Comparison of ENCODE assay signal across 2 cellular contexts in the genomic region with DNA sequence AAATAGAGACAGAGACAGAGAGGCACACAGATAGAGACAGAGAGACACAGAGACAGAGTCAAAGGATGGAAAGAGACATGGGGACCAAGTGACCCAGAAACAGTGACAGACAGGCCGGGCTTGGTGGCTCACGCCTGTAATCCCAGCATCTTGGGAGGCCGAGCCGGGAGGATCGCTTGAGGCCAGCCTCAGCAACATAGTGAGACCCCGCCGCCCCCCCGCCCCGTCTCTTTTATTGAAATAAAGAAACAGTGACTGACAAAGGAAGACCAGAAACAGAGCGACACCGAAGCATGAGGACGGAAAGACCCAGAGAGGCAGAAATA.
TF ChIP-seq lines count a peak whose summit lies in the region.

No MANE protein-coding gene starts in this region.

TF ChIP-seq in K562, 482 proteins besides CTCF, POLR2A, EP300 and RAD21 (continued from another document and continues in another):
- TF ChIP-seq PPARD (CRISPR knock-in tag; IDR thresholded peaks at IDR 0.05), result no peak
- TF ChIP-seq, protein P1, sequence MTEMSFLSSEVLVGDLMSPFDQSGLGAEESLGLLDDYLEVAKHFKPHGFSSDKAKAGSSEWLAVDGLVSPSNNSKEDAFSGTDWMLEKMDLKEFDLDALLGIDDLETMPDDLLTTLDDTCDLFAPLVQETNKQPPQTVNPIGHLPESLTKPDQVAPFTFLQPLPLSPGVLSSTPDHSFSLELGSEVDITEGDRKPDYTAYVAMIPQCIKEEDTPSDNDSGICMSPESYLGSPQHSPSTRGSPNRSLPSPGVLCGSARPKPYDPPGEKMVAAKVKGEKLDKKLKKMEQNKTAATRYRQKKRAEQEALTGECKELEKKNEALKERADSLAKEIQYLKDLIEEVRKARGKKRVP (CRISPR knock-in tag; IDR thresholded peaks at IDR 0.05), result no peak
- TF ChIP-seq SMC3 (conservative IDR thresholded peaks at IDR 0.05; ENCODE audit: insufficient read depth, low read depth, low read length), result no peak
- TF ChIP-seq EZH2 (IDR thresholded peaks at IDR 0.05; ENCODE audit: borderline replicate concordance, low read depth, low read length), result no peak
- TF ChIP-seq ZNF263 (CRISPR knock-in tag; IDR thresholded peaks at IDR 0.05; ENCODE audit: borderline replicate concordance), result no peak
- TF ChIP-seq KAT7 (CRISPR knock-in tag; IDR thresholded peaks at IDR 0.05; ENCODE audit: borderline replicate concordance), result no peak
- TF ChIP-seq POU5F1 (IDR thresholded peaks at IDR 0.05; ENCODE audit: borderline replicate concordance, low read depth, low read length, partially characterized antibody), result no peak
- TF ChIP-seq, protein P2, sequence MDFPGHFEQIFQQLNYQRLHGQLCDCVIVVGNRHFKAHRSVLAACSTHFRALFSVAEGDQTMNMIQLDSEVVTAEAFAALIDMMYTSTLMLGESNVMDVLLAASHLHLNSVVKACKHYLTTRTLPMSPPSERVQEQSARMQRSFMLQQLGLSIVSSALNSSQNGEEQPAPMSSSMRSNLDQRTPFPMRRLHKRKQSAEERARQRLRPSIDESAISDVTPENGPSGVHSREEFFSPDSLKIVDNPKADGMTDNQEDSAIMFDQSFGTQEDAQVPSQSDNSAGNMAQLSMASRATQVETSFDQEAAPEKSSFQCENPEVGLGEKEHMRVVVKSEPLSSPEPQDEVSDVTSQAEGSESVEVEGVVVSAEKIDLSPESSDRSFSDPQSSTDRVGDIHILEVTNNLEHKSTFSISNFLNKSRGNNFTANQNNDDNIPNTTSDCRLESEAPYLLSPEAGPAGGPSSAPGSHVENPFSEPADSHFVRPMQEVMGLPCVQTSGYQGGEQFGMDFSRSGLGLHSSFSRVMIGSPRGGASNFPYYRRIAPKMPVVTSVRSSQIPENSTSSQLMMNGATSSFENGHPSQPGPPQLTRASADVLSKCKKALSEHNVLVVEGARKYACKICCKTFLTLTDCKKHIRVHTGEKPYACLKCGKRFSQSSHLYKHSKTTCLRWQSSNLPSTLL (IDR thresholded peaks at IDR 0.05), result no peak
- TF ChIP-seq, protein P3, sequence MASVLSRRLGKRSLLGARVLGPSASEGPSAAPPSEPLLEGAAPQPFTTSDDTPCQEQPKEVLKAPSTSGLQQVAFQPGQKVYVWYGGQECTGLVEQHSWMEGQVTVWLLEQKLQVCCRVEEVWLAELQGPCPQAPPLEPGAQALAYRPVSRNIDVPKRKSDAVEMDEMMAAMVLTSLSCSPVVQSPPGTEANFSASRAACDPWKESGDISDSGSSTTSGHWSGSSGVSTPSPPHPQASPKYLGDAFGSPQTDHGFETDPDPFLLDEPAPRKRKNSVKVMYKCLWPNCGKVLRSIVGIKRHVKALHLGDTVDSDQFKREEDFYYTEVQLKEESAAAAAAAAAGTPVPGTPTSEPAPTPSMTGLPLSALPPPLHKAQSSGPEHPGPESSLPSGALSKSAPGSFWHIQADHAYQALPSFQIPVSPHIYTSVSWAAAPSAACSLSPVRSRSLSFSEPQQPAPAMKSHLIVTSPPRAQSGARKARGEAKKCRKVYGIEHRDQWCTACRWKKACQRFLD (CRISPR knock-in tag; IDR thresholded peaks at IDR 0.05), result no peak
- TF ChIP-seq, protein P4, sequence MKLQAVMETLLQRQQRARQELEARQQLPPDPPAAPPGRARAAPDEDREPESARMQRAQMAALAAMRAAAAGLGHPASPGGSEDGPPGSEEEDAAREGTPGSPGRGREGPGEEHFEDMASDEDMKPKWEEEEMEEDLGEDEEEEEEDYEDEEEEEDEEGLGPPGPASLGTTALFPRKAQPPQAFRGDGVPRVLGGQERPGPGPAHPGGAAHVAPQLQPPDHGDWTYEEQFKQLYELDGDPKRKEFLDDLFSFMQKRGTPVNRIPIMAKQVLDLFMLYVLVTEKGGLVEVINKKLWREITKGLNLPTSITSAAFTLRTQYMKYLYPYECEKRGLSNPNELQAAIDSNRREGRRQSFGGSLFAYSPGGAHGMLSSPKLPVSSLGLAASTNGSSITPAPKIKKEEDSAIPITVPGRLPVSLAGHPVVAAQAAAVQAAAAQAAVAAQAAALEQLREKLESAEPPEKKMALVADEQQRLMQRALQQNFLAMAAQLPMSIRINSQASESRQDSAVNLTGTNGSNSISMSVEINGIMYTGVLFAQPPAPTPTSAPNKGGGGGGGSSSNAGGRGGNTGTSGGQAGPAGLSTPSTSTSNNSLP (IDR thresholded peaks at IDR 0.05; ENCODE audit: borderline replicate concordance, low read depth, low read length), result no peak
- TF ChIP-seq, protein P5, sequence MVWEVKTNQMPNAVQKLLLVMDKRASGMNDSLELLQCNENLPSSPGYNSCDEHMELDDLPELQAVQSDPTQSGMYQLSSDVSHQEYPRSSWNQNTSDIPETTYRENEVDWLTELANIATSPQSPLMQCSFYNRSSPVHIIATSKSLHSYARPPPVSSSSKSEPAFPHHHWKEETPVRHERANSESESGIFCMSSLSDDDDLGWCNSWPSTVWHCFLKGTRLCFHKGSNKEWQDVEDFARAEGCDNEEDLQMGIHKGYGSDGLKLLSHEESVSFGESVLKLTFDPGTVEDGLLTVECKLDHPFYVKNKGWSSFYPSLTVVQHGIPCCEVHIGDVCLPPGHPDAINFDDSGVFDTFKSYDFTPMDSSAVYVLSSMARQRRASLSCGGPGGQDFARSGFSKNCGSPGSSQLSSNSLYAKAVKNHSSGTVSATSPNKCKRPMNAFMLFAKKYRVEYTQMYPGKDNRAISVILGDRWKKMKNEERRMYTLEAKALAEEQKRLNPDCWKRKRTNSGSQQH (CRISPR knock-in tag; IDR thresholded peaks at IDR 0.05), result no peak
- TF ChIP-seq MTA2 (IDR thresholded peaks at IDR 0.05; ENCODE audit: low read depth), result no peak
- TF ChIP-seq ZBTB7A (IDR thresholded peaks at IDR 0.05; ENCODE audit: borderline replicate concordance, control insufficient read depth, low read depth, low read length), result peak; percentile 11; the same call in 1 of the 2 replicates
- no peak for TF ChIP-seq ZNF696 (CRISPR knock-in tag; conservative IDR thresholded peaks at IDR 0.05)
- no peak for TF ChIP-seq ZNF561 (CRISPR knock-in tag; conservative IDR thresholded peaks at IDR 0.05)
- TF ChIP-seq ZKSCAN3 (CRISPR knock-in tag; IDR thresholded peaks at IDR 0.05), result no peak
- no peak for TF ChIP-seq ZKSCAN1 (IDR thresholded peaks at IDR 0.05; ENCODE audit: low read depth, low read length)
- TF ChIP-seq KDM5B (IDR thresholded peaks at IDR 0.05; ENCODE audit: insufficient replicate concordance, low read depth, low read length), result no peak
- TF ChIP-seq, protein P6, sequence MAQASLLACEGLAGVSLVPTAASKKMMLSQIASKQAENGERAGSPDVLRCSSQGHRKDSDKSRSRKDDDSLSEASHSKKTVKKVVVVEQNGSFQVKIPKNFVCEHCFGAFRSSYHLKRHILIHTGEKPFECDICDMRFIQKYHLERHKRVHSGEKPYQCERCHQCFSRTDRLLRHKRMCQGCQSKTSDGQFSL (CRISPR knock-in tag; IDR thresholded peaks at IDR 0.05), result no peak
- TF ChIP-seq, protein P6 (tag; IDR thresholded peaks at IDR 0.05), result no peak
- TF ChIP-seq CSDE1 (IDR thresholded peaks at IDR 0.05), result 0 out of 4 replicates have a peak, but pooled peaks of 1 of the 2 experiments have one; percentile 1
- no peak for TF ChIP-seq HMGN3 (IDR thresholded peaks at IDR 0.05; ENCODE audit: borderline replicate concordance, extremely low read depth, insufficient read length, low read depth, low read length)
- TF ChIP-seq L3MBTL2 (IDR thresholded peaks at IDR 0.05), result no peak

TF ChIP-seq in HepG2, 621 proteins besides CTCF, POLR2A, EP300 and RAD21 (continued from another document):
- TF ChIP-seq, protein P7, sequence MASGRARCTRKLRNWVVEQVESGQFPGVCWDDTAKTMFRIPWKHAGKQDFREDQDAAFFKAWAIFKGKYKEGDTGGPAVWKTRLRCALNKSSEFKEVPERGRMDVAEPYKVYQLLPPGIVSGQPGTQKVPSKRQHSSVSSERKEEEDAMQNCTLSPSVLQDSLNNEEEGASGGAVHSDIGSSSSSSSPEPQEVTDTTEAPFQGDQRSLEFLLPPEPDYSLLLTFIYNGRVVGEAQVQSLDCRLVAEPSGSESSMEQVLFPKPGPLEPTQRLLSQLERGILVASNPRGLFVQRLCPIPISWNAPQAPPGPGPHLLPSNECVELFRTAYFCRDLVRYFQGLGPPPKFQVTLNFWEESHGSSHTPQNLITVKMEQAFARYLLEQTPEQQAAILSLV (CRISPR knock-in tag; IDR thresholded peaks at IDR 0.05; ENCODE audit: borderline replicate concordance), result no peak
- no peak for TF ChIP-seq ZFP82 (CRISPR knock-in tag; IDR thresholded peaks at IDR 0.05; ENCODE audit: borderline replicate concordance)
- TF ChIP-seq MIXL1 (CRISPR knock-in tag; IDR thresholded peaks at IDR 0.05), result no peak
- TF ChIP-seq, protein P8, sequence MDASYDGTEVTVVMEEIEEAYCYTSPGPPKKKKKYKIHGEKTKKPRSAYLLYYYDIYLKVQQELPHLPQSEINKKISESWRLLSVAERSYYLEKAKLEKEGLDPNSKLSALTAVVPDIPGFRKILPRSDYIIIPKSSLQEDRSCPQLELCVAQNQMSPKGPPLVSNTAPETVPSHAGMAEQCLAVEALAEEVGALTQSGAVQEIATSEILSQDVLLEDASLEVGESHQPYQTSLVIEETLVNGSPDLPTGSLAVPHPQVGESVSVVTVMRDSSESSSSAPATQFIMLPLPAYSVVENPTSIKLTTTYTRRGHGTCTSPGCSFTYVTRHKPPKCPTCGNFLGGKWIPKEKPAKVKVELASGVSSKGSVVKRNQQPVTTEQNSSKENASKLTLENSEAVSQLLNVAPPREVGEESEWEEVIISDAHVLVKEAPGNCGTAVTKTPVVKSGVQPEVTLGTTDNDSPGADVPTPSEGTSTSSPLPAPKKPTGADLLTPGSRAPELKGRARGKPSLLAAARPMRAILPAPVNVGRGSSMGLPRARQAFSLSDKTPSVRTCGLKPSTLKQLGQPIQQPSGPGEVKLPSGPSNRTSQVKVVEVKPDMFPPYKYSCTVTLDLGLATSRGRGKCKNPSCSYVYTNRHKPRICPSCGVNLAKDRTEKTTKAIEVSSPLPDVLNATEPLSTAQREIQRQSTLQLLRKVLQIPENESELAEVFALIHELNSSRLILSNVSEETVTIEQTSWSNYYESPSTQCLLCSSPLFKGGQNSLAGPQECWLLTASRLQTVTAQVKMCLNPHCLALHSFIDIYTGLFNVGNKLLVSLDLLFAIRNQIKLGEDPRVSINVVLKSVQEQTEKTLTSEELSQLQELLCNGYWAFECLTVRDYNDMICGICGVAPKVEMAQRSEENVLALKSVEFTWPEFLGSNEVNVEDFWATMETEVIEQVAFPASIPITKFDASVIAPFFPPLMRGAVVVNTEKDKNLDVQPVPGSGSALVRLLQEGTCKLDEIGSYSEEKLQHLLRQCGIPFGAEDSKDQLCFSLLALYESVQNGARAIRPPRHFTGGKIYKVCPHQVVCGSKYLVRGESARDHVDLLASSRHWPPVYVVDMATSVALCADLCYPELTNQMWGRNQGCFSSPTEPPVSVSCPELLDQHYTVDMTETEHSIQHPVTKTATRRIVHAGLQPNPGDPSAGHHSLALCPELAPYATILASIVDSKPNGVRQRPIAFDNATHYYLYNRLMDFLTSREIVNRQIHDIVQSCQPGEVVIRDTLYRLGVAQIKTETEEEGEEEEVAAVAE (CRISPR knock-in tag; IDR thresholded peaks at IDR 0.05; ENCODE audit: borderline replicate concordance), result no peak
- no peak for TF ChIP-seq NFIB (CRISPR knock-in tag; IDR thresholded peaks at IDR 0.05; ENCODE audit: borderline replicate concordance)
- TF ChIP-seq IKZF1 (IDR thresholded peaks at IDR 0.05), result no peak
- no peak for TF ChIP-seq RXRB (CRISPR knock-in tag; IDR thresholded peaks at IDR 0.05; ENCODE audit: borderline replicate concordance)
